ENCODE assay signal across 22 cellular contexts in genomic region chr3:170988378-170988777, GRCh38. TPM values are rescaled to one million over a fixed set of nuclear protein-coding genes. Genes with fewer than 3 reads are reported as not detected.
"Had no signal": no experiment of that assay in that cellular context is flagged by ENCODE, and none has a peak within 500 bp of the region (broad histone marks: within the 10 kb centered on the region; RNA-seq: fewer than 3 reads in every experiment).

No MANE protein-coding gene starts in this region.

- DNase-seq: Kasumi-1, MM.1S, NCI-H1092 treated with DMSO at 0.1 percent for 48 hours, NCI-H1436, NCI-H187, NCI-H2029, NCI-H2081 treated with DMSO at 0.1 percent for 48 hours, NCI-H2171, NCI-H226, NCI-H446, NCI-H510A, NCI-H524 treated with DMSO at 0.1 percent for 48 hours, NCI-H69, NCI-H774, Right ventricle myocardium superior, RPMI8226, SIG-M5 had no signal

- H3K9me3 ChIP-seq: SJSA1 had no signal

- H3K4me1 ChIP-seq: SJSA1 had no signal

- H3K4me3 ChIP-seq: K562, SJSA1, SK-N-MC had no signal

- H3K27me3 ChIP-seq: SJSA1 had no signal

- H3K27ac ChIP-seq: KMS-11, SJSA1, SK-N-MC had no signal

- H3K9ac ChIP-seq: KMS-11 had no signal

- FAIRE-seq: K562 had no signal

- H3K36me3 ChIP-seq: SJSA1 had no signal

- ATAC-seq: K562 had no signal

- H3K4me2 ChIP-seq: KMS-11 had no signal

RNA-seq across cellular contexts. Expression of gene SLC2A2, which starts 38.1 kb away (rescaled TPM):
- total RNA-seq: Right ventricle myocardium superior, SJSA1 had no signal
- polyA plus RNA-seq: IgD-negative memory B cell, K562 had no signal
